ENCODE assay signal across 1 cellular context in genomic region chr3:12661375-12661774, GRCh38.
TF ChIP-seq lines count a peak whose summit lies in the region.

No MANE protein-coding gene starts in this region.

TF ChIP-seq in HepG2, 621 proteins besides CTCF, POLR2A, EP300 and RAD21:
- 0 out of 2 replicates have a peak, but pooled peaks have one; percentile 23 for TF ChIP-seq ZBTB38 (CRISPR knock-in tag; IDR thresholded peaks at IDR 0.05)
